In genomic region chr4:138196153-138196552, GRCh38 we compare ENCODE assay signal across 24 cellular contexts. TPM values are rescaled to one million over a fixed set of nuclear protein-coding genes. Genes with fewer than 3 reads are reported as not detected.
DNase-seq lines count a peak whose midpoint lies in the region; ATAC-seq, FAIRE-seq and TF ChIP-seq lines count a peak whose summit lies in the region.
"Had no signal": no experiment of that assay in that cellular context is flagged by ENCODE, and none has a peak within 500 bp of the region (broad histone marks: within the 10 kb centered on the region; RNA-seq: fewer than 3 reads in every experiment).

No MANE protein-coding gene starts in this region.

- H3K4me3 ChIP-seq in A549 (no peak overlapping the region), cardiac muscle cell (no peak overlapping the region), right atrium auricular region (no peak overlapping the region)
- H3K4me3 ChIP-seq: GM12878 had no signal

- no peak overlapping the region for H3K4me3 Mint-ChIP-seq in WTC11
- H3K4me3 Mint-ChIP-seq: CD4-positive, alpha-beta memory T cell; IgD-negative memory B cell had no signal

- no peak for TF ChIP-seq CTCF in A549 (IDR thresholded peaks at IDR 0.05)
- no peak for TF ChIP-seq CTCF in WTC11 (IDR thresholded peaks at IDR 0.05)
- TF ChIP-seq CTCF in cardiac muscle cell (IDR thresholded peaks at IDR 0.05; ENCODE audit: low read depth, low read length) = no peak
- no peak for TF ChIP-seq CTCF in right atrium auricular region (IDR thresholded peaks at IDR 0.05)

- CTCF ChIA-PET in A549 (lab: Yijun Ruan, JAX) (no interaction called here), WTC11 (lab: Charles Lee) (interaction anchor here (1.3 to 1.7 kb wide), 2 partner anchors 13 to 299 kb away, joined by 4 to 5 read pairs; no protein-coding TSS in a partner anchor)

- ATAC-seq in A549 (no peak), WTC11 (no peak), GM21529 (IDR thresholded peaks at IDR 0.05; ENCODE audit: unreplicated experiment) (no peak)
- no peak for ATAC-seq in stimulated activated naive CD8-positive, alpha-beta T cell treated with anti-CD3 and anti-CD28 coated beads, Interleukin-15, Interleukin-2, amounts not matched to agents 100 U/mL and 50 U/mL, for 24 hours
- ATAC-seq: GM12878, HCT116, Panc1 had no signal

- H3K36me3 ChIP-seq in cardiac muscle cell = no peaks in the 10 kb centered on the region
- no peaks in the 10 kb centered on the region for H3K36me3 ChIP-seq in right atrium auricular region

- no peak for TF ChIP-seq RAD21 in A549 (conservative IDR thresholded peaks at IDR 0.05 in 1 of 2, IDR thresholded peaks at IDR 0.05 in 1 of 2)

- intact Hi-C loops in posterior vena cava (cut with DNase I) = no loop called here

- no peak for TF ChIP-seq POLR2A in A549 (IDR thresholded peaks at IDR 0.05; ENCODE audit: low read length)

- no peak overlapping the region for H3K4me2 ChIP-seq in A549

- peaks cover 96% of the 10 kb centered on the region for H3K4me1 ChIP-seq in A549
- peaks cover 11% of the 10 kb centered on the region for H3K4me1 ChIP-seq in cardiac muscle cell (ENCODE audit: low read depth)
- peaks cover 0 to 10% of the 10 kb centered on the region in 2 donors for H3K4me1 ChIP-seq in right atrium auricular region

- no peak for TF ChIP-seq EP300 in A549 (IDR thresholded peaks at IDR 0.05)

- H3K9me3 ChIP-seq in A549 (no peaks in the 10 kb centered on the region), cardiac muscle cell (ENCODE audit: low read depth) (no peaks in the 10 kb centered on the region), right atrium auricular region (no peaks in the 10 kb centered on the region)

- no peaks in the 10 kb centered on the region for H3K27me3 Mint-ChIP-seq in WTC11 (ENCODE audit: low read depth)
- H3K27me3 Mint-ChIP-seq: CD4-positive, alpha-beta memory T cell; IgD-negative memory B cell had no signal

- POLR2A ChIA-PET in A549 (lab: Yijun Ruan, JAX) (no interaction called here), WTC11 (lab: Charles Lee) (no interaction called here)

- no peaks in the 10 kb centered on the region for H3K36me3 Mint-ChIP-seq in WTC11
- H3K36me3 Mint-ChIP-seq: CD4-positive, alpha-beta memory T cell had no signal

- peak overlapping the region; percentile 24; the same call in 1 of the 2 replicates for H3K27ac Mint-ChIP-seq in WTC11
- H3K27ac Mint-ChIP-seq: CD4-positive, alpha-beta memory T cell had no signal

- peaks cover 21% of the 10 kb centered on the region for H3K4me1 Mint-ChIP-seq in WTC11
- H3K4me1 Mint-ChIP-seq: CD4-positive, alpha-beta memory T cell had no signal

- H3K27ac ChIP-seq in A549 (peak overlapping the region; percentile 20 to 50; a peak in 3 of 6 replicates), cardiac muscle cell (peak overlapping the region; percentile 8), right atrium auricular region (peak overlapping the region; percentile 24 to 81)

- H3K9me3 Mint-ChIP-seq in WTC11 = no peaks in the 10 kb centered on the region
- H3K9me3 Mint-ChIP-seq: IgD-negative memory B cell had no signal

- 85% methylated on average over 3 of the region's 3 CpGs for WGBS in A549 (ENCODE audit: missing lambda C conversion rate)

- DNase-seq in A549 (ENCODE audit: low read depth in 1 of 2, low spot score in 1 of 2) (no peak), WTC11 (ENCODE audit: low spot score) (no peak), cardiac muscle cell (ENCODE audit: low read depth in 1 of 2, low spot score in 1 of 2) (no peak), right atrium auricular region (ENCODE audit: low spot score) (no peak), posterior vena cava (ENCODE audit: low spot score) (no peak), RCC 7860 (ENCODE audit: low spot score) (no peak)
- DNase-seq in stimulated activated naive CD8-positive, alpha-beta T cell treated with anti-CD3 and anti-CD28 coated beads, Interleukin-15, Interleukin-2, amounts not matched to agents 100 U/mL and 50 U/mL, for 24 hours = no peak
- DNase-seq: C1 segment of cervical spinal cord; CD4-positive, alpha-beta memory T cell; COR-L47; GDM1; NCI-H1092; NCI-H1417 treated with DMSO at 0.1 percent for 48 hours; NCI-H187; NCI-H2081 treated with DMSO at 0.1 percent for 48 hours; NCI-H2171; NCI-H226; NCI-H510A; NCI-H69 had no signal

- no peak for FAIRE-seq in A549 (lab: Jason Lieb, UNC)
- FAIRE-seq in RCC 7860 (lab: Jason Lieb, UNC) = no peak
- FAIRE-seq: GM12878 had no signal

- H3K27me3 ChIP-seq in cardiac muscle cell (no peaks in the 10 kb centered on the region), right atrium auricular region (no peaks in the 10 kb centered on the region)

TF ChIP-seq in A549, 52 proteins besides CTCF, POLR2A, EP300 and RAD21:
- TF ChIP-seq NPAS2 (CRISPR knock-in tag; IDR thresholded peaks at IDR 0.05; ENCODE audit: borderline replicate concordance) (no peak), PHF8 (IDR thresholded peaks at IDR 0.05; ENCODE audit: borderline replicate concordance, low read depth) (no peak), TP53 (CRISPR knock-in tag; IDR thresholded peaks at IDR 0.05) (no peak), EHMT2 (IDR thresholded peaks at IDR 0.05; ENCODE audit: low read depth) (no peak), GATA3 (IDR thresholded peaks at IDR 0.05; ENCODE audit: borderline replicate concordance) (no peak), HOXA7 (CRISPR knock-in tag; IDR thresholded peaks at IDR 0.05) (no peak), MYC (IDR thresholded peaks at IDR 0.05; ENCODE audit: borderline replicate concordance, low read length) (no peak), JUNB (IDR thresholded peaks at IDR 0.05) (no peak)
- TF ChIP-seq, protein P1, sequence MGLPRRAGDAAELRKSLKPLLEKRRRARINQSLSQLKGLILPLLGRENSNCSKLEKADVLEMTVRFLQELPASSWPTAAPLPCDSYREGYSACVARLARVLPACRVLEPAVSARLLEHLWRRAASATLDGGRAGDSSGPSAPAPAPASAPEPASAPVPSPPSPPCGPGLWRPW (IDR thresholded peaks at IDR 0.05) = no peak

TF ChIP-seq in WTC11, 78 proteins besides CTCF, POLR2A, EP300 and RAD21:
- no peak for TF ChIP-seq CBFB (CRISPR knock-in tag; IDR thresholded peaks at IDR 0.05; ENCODE audit: low read depth)
- no peak for TF ChIP-seq ZNF281 (CRISPR knock-in tag; IDR thresholded peaks at IDR 0.05)
TF ChIP-seq in WTC11: peak in this region for 0.

RNA-seq across cellular contexts. Expression of gene SLC7A11, which starts 46.0 kb away (rescaled TPM):
- polyA plus RNA-seq in A549 (2011; rRNA removed) = 125 and 161 TPM in 2 replicates
- polyA plus RNA-seq in A549 (2012; cell fraction: cytosol; rRNA removed) = 16.0 and 18.3 TPM in 2 replicates
- 15.2 and 26.8 TPM in 2 replicates for polyA plus RNA-seq in A549 (2012; cell fraction: nucleus; rRNA removed)
- 52.0 to 53.9 TPM (median 52.4 TPM) in 3 replicates for polyA plus RNA-seq in A549 (2017; fragmentation: RNase III; extraction: RNeasy Plus Mini Kit Qiagen cat#74134 plus additional on column Dnase treatment)
- polyA minus RNA-seq in A549 (2011; rRNA and poly(A)+ RNA removed) = 201 and 266 TPM in 2 replicates
- 4.8 to 10.1 TPM (median 5.0 TPM) in 3 replicates for total RNA-seq in WTC11 (2021)
- total RNA-seq in cardiac muscle cell = 0.60 and 1.3 TPM in 2 replicates
- 0.31 and 0.40 TPM in 2 replicates for polyA plus RNA-seq in cardiac muscle cell
- 1 to 10 TPM; 1.5 to 5.0 TPM for total RNA-seq in right atrium auricular region
- 1 to 10 TPM in 1 of 2 donors, under 1 TPM in 1; 0.33 to 1.9 TPM for total RNA-seq in posterior vena cava
- polyA plus RNA-seq: CD4-positive, alpha-beta memory T cell had no signal
